30 cellular contexts compared by ENCODE assay signal in genomic region chr19:38587562-38587961, GRCh38. TPM values are rescaled to one million over a fixed set of nuclear protein-coding genes. Genes with fewer than 3 reads are reported as not detected.
"Had no signal": no experiment of that assay in that cellular context is flagged by ENCODE, and none has a peak within 500 bp of the region (broad histone marks: within the 10 kb centered on the region; RNA-seq: fewer than 3 reads in every experiment).

No MANE protein-coding gene starts in this region.

- H3K9me3 Mint-ChIP-seq: activated naive CD4-positive, alpha-beta T cell treated with anti-CD3 and anti-CD28 coated beads for 36 hours; activated naive CD8-positive, alpha-beta T cell treated with anti-CD3 and anti-CD28 coated beads, Interleukin-2, amount 10 ng/mL, durations not matched to agents 7 days and 5 days; activated T-cell treated with anti-CD3 and anti-CD28 coated beads, Interleukin-2, amount 50 U/mL, for 4 hours; brain; naive thymus-derived CD4-positive, alpha-beta T cell; neural progenitor cell had no signal

- H3K9me3 ChIP-seq: ascending aorta, colonic mucosa, gastrocnemius medialis, testis, transverse colon had no signal

- H3K4me2 ChIP-seq: neural progenitor cell had no signal

- ATAC-seq: activated T-cell treated with anti-CD3 and anti-CD28 coated beads, Interleukin-2, amount 50 U/mL, for 4 hours; gastrocnemius medialis; left cardiac atrium; naive thymus-derived CD4-positive, alpha-beta T cell; right cardiac atrium; stimulated activated naive CD8-positive, alpha-beta T cell treated with anti-CD3 and anti-CD28 coated beads, Interleukin-15, Interleukin-2, amounts not matched to agents 100 U/mL and 50 U/mL, for 24 hours had no signal

- H3K4me3 Mint-ChIP-seq: activated naive CD4-positive, alpha-beta T cell treated with anti-CD3 and anti-CD28 coated beads for 36 hours; activated naive CD8-positive, alpha-beta T cell treated with anti-CD3 and anti-CD28 coated beads, Interleukin-2, amount 10 ng/mL, durations not matched to agents 7 days and 5 days; activated T-cell treated with anti-CD3 and anti-CD28 coated beads, Interleukin-2, amount 50 U/mL, for 4 hours; brain; naive thymus-derived CD4-positive, alpha-beta T cell; neural progenitor cell had no signal

- H3K27me3 Mint-ChIP-seq: activated naive CD8-positive, alpha-beta T cell treated with anti-CD3 and anti-CD28 coated beads, Interleukin-2, amount 10 ng/mL, durations not matched to agents 7 days and 5 days; brain; naive thymus-derived CD4-positive, alpha-beta T cell had no signal

- H3K4me1 ChIP-seq: ascending aorta, colonic mucosa, gastrocnemius medialis, neural progenitor cell, testis, transverse colon had no signal

- H3K4me1 Mint-ChIP-seq: brain, neural progenitor cell had no signal

- H3K27ac ChIP-seq: ascending aorta, cardiac muscle cell, colonic mucosa, neural progenitor cell, testis, transverse colon had no signal

- H3K9ac ChIP-seq: neural progenitor cell had no signal

- H3K36me3 Mint-ChIP-seq: neural progenitor cell had no signal

- H3K4me3 ChIP-seq: ascending aorta, cardiac muscle cell, colonic mucosa, gastrocnemius medialis, neural progenitor cell, testis, transverse colon had no signal

- H3K27me3 ChIP-seq: ascending aorta, cardiac muscle cell, colonic mucosa, gastrocnemius medialis, neural progenitor cell, testis, transverse colon had no signal

- DNase-seq: activated CD4-positive, alpha-beta T cell treated with anti-CD3 and anti-CD28 coated beads for 4 hours; activated CD4-positive, alpha-beta T cell treated with anti-CD3 and anti-CD28 coated beads, Interleukin-2, amount 50 U/mL, for 4 hours; activated effector memory CD4-positive, alpha-beta T cell treated with Interleukin-2 at 50 U/mL for 16 hours; activated naive CD4-positive, alpha-beta T cell treated with anti-CD3 and anti-CD28 coated beads for 36 hours; activated naive CD8-positive, alpha-beta T cell treated with anti-CD3 and anti-CD28 coated beads, Interleukin-2, amount 10 ng/mL, durations not matched to agents 7 days and 5 days; activated T-cell treated with anti-CD3 and anti-CD28 coated beads, Interleukin-2, amount 50 U/mL, for 4 hours; cerebellar nuclear complex; colonic mucosa; effector CD8-positive, alpha-beta T cell; erythroblast; gastrocnemius medialis; hippocampal formation; left cardiac atrium; mammary epithelial cell; midbrain; naive thymus-derived CD4-positive, alpha-beta T cell; occipital lobe; posterior cingulate gyrus; right cardiac atrium; stimulated activated CD4-positive, alpha-beta T cell treated with anti-CD3 and anti-CD28 coated beads, Interleukin-15, amount 100 ng/mL, for 24 hours; stimulated activated CD4-positive, alpha-beta T cell treated with anti-CD3 and anti-CD28 coated beads, Interleukin-2, amount 100 ng/mL, for 24 hours; stimulated activated naive CD8-positive, alpha-beta T cell treated with anti-CD3 and anti-CD28 coated beads, Interleukin-15, Interleukin-2, amounts not matched to agents 100 U/mL and 50 U/mL, for 24 hours; testis; transverse colon had no signal

- FAIRE-seq: keratinocyte had no signal

- H3K36me3 ChIP-seq: ascending aorta, cardiac muscle cell, colonic mucosa, neural progenitor cell, transverse colon had no signal

- H3K27ac Mint-ChIP-seq: activated naive CD4-positive, alpha-beta T cell treated with anti-CD3 and anti-CD28 coated beads for 36 hours; activated naive CD8-positive, alpha-beta T cell treated with anti-CD3 and anti-CD28 coated beads, Interleukin-2, amount 10 ng/mL, durations not matched to agents 7 days and 5 days; brain; neural progenitor cell had no signal

- H2AFZ ChIP-seq: neural progenitor cell had no signal

RNA-seq across cellular contexts. Expression of gene MAP4K1, which starts 30.2 kb away (rescaled TPM):
- total RNA-seq: dermis microvascular lymphatic vessel endothelial cell had no signal
